11 cellular contexts compared by ENCODE assay signal in the genomic region with DNA sequence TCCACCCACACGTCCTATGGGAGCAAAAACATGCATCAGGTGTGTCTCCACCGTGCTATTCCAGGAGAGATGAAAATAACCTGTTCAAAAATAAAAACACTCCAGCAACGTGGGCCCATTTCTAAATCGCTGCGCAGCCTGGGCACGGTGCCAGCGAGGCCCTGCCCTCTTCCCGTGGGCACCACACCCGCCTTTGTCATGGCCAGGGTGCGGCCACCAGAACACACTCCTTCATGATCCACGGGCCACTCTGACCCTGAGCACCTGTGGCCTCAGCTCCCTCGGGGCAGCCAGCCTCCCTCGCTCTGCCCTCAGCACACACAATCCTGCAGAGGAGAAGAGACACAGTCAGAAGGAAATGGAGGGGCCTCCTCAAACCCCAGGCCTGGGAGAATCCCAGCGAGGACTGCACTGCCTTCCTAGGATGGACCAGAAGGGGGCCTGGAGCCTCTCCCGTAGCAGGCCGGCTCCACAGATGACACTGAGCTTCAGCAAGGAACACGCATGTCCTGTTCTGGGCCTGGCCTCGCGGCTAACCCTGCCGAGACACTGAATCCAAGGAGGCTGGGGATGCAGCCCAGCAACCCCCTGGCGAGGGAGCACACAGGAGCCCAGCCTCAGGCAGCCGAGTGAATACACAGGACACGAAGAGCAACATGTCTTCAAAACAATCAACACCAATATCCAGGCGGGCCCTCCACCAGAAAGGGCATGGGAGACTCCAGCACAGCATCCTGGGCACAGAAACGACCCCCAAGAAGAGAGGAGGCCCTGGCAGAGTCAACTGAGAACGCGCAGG.
DNase-seq lines count a peak whose midpoint lies in the region; ATAC-seq and TF ChIP-seq lines count a peak whose summit lies in the region.
"Had no signal": no experiment of that assay in that cellular context is flagged by ENCODE, and none has a peak within 500 bp of the region (broad histone marks: within the 10 kb centered on the region; RNA-seq: fewer than 3 reads in every experiment).

No MANE protein-coding gene starts in this region.

- H3K4me3 Mint-ChIP-seq in CD14-positive monocyte (peak overlapping the region; percentile 20 to 72), endothelial cell (ENCODE audit: unreplicated experiment) (peak overlapping the region; percentile 21), nephron progenitor cell (no peak overlapping the region)

- ATAC-seq in HG03432 (IDR thresholded peaks at IDR 0.05; ENCODE audit: unreplicated experiment), result no peak

- no peak overlapping the region for H3K27ac ChIP-seq in sigmoid colon
- H3K27ac ChIP-seq: neutrophil, VCaP had no signal

- peaks cover 0 to 14% (median 5%) of the 10 kb centered on the region in 4 donors for H3K36me3 ChIP-seq in sigmoid colon

- peaks cover 0 to 6% (median 4%) of the 10 kb centered on the region in 3 donors for H3K27me3 Mint-ChIP-seq in CD14-positive monocyte (ENCODE audit: low read depth in 3 of 3)
- peaks cover 3% of the 10 kb centered on the region for H3K27me3 Mint-ChIP-seq in endothelial cell (ENCODE audit: unreplicated experiment)
- no peaks in the 10 kb centered on the region for H3K27me3 Mint-ChIP-seq in nephron progenitor cell (ENCODE audit: low read depth, poor library complexity)

- WGBS in sigmoid colon, 2 donors, result 44 to 56% methylated on average over 27 of the region's 27 CpGs

- TF ChIP-seq CTCF in CD14-positive monocyte (IDR thresholded peaks at IDR 0.05) (no peak), endothelial cell (IDR thresholded peaks at IDR 0.05; ENCODE audit: unreplicated experiment) (no peak), nephron progenitor cell (IDR thresholded peaks at IDR 0.05) (no peak), GM10266 (IDR thresholded peaks at IDR 0.05; ENCODE audit: control insufficient read depth, insufficient read depth, low read depth, missing control alignments) (no peak), sigmoid colon (IDR thresholded peaks at IDR 0.05) (no peak)

- peaks cover 10 to 15% (median 13%) of the 10 kb centered on the region in 7 donors for H3K9me3 Mint-ChIP-seq in CD14-positive monocyte
- H3K9me3 Mint-ChIP-seq in endothelial cell (ENCODE audit: unreplicated experiment), result no peaks in the 10 kb centered on the region
- H3K9me3 Mint-ChIP-seq in nephron progenitor cell, result peaks cover 27% of the 10 kb centered on the region

- H3K36me3 Mint-ChIP-seq in CD14-positive monocyte (peaks cover 33 to 56% of the 10 kb centered on the region in 2 donors), endothelial cell (ENCODE audit: low read depth, unreplicated experiment) (peaks cover 25% of the 10 kb centered on the region), nephron progenitor cell (ENCODE audit: low read depth) (peaks cover 38% of the 10 kb centered on the region)

- intact Hi-C loops in CD14-positive monocyte (cut with micrococcal nuclease), result no loop called here
- intact Hi-C loops in sigmoid colon (cut with DNase I), result no loop called here

- no peak overlapping the region for H3K4me3 ChIP-seq in sigmoid colon

- TF ChIP-seq POLR2A in sigmoid colon (IDR thresholded peaks at IDR 0.05), result no peak

- no peak for TF ChIP-seq EP300 in sigmoid colon (IDR thresholded peaks at IDR 0.05)

- H3K9me3 ChIP-seq in sigmoid colon, result peaks cover 0 to 3% (median 0%) of the 10 kb centered on the region in 4 donors
- H3K9me3 ChIP-seq: neutrophil had no signal

- peak overlapping the region in 5 of 7 donors; percentile 59 to 92 (median 73) for H3K27ac Mint-ChIP-seq in CD14-positive monocyte
- H3K27ac Mint-ChIP-seq in endothelial cell (ENCODE audit: unreplicated experiment), result no peak overlapping the region
- peak overlapping the region; percentile 93 for H3K27ac Mint-ChIP-seq in nephron progenitor cell

- in situ Hi-C loops in G401 (cut with HindIII; ENCODE audit: low sequenced_read_pairs), result no loop called here

- peaks cover 25% of the 10 kb centered on the region for H3K4me1 Mint-ChIP-seq in CD14-positive monocyte
- H3K4me1 Mint-ChIP-seq in endothelial cell (ENCODE audit: unreplicated experiment), result peaks cover 2% of the 10 kb centered on the region
- H3K4me1 Mint-ChIP-seq in nephron progenitor cell, result peaks cover 41% of the 10 kb centered on the region

- no peaks in the 10 kb centered on the region for H3K27me3 ChIP-seq in sigmoid colon
- H3K27me3 ChIP-seq: neutrophil had no signal

- DNase-seq in CD14-positive monocyte (ENCODE audit: low spot score) (no peak), NCI-H128 (lab: John Stamatoyannopoulos, UW; ENCODE audit: unreplicated experiment) (peak; percentile 6), endothelial cell (ENCODE audit: low spot score) (peak; percentile 31), nephron progenitor cell (no peak), GM10266 (ENCODE audit: extremely low spot score) (no peak), sigmoid colon (no peak), G401 (ENCODE audit: low spot score) (no peak)
- DNase-seq: MM.1S had no signal

- H3K4me1 ChIP-seq in sigmoid colon, result peaks cover 0 to 8% (median 0%) of the 10 kb centered on the region in 4 donors

Comparison
In these comparisons a context has a peak if more than half of its experiments do, and no peak if none do; other contexts are left out.
1. DNase-seq: peak in NCI-H128 (single experiment) and endothelial cell (single experiment); none in CD14-positive monocyte (single experiment), nephron progenitor cell (single experiment), GM10266 (single experiment), sigmoid colon (single experiment) and G401 (single experiment).